In genomic region chr2:26562811-26563645, GRCh38 we compare ENCODE assay signal across 9 cellular contexts.
A peak's percentile ranks its signal among the peaks of the same experiment; 100 is the strongest.
DNase-seq lines count a peak whose midpoint lies in the region; ATAC-seq, FAIRE-seq and TF ChIP-seq lines count a peak whose summit lies in the region.
"Had no signal": no experiment of that assay in that cellular context is flagged by ENCODE, and none has a peak within 500 bp of the region (broad histone marks: within the 10 kb centered on the region; RNA-seq: fewer than 3 reads in every experiment).

No MANE protein-coding gene starts in this region.

- POLR2A ChIA-PET in Panc1 (lab: Charles Lee), result no interaction called here

- in situ Hi-C loops in G401 (cut with HindIII; ENCODE audit: low sequenced_read_pairs) (no loop called here), Panc1 (cut with HindIII; ENCODE audit: low pct_unique_long_range_greater_than_20kb, low sequenced_read_pairs) (no loop called here)

- H3K9ac ChIP-seq in rectal smooth muscle tissue (ENCODE audit: low read length), result no peak overlapping the region

- BruUV-seq in Panc1 (replicated peaks; lab: Mats Ljungman, UMichigan), result no TSS peak

- H3K27me3 ChIP-seq in Panc1 (ENCODE audit: control insufficient read depth, insufficient read depth, low read length) (peaks cover 21% of the 10 kb centered on the region), rectal smooth muscle tissue (ENCODE audit: control insufficient read depth, insufficient read depth, low read length) (peaks cover 6% of the 10 kb centered on the region)

- H3K9me3 ChIP-seq in Panc1 (ENCODE audit: control insufficient read depth, insufficient read depth, low read depth, low read length), result no peaks in the 10 kb centered on the region

- FAIRE-seq in GM12891 (lab: Jason Lieb, UNC), result no peak
- FAIRE-seq: frontal cortex had no signal

- TF ChIP-seq POLR2A in GM12891 (IDR thresholded peaks at IDR 0.05; ENCODE audit: low read depth, low read length), result no peak

- peak; percentile 27 for DNase-seq in G401 (ENCODE audit: low spot score)
- DNase-seq in Panc1 (ENCODE audit: low read depth, low spot score), result no peak
- peak; percentile 62 for DNase-seq in Right ventricle myocardium inferior (ENCODE audit: missing footprints)
- DNase-seq in GM12891 (ENCODE audit: insufficient read length, low spot score), result no peak
- DNase-seq in SK-N-DZ (ENCODE audit: low spot score), result no peak
- DNase-seq in activated gamma-delta T cell (lab: John Stamatoyannopoulos, UW), result no peak
- no peak for DNase-seq in RPMI8226

- H3K36me3 ChIP-seq in Panc1 (ENCODE audit: control insufficient read depth, insufficient read depth, low read length), result no peaks in the 10 kb centered on the region
- no peaks in the 10 kb centered on the region for H3K36me3 ChIP-seq in rectal smooth muscle tissue (ENCODE audit: control insufficient read depth, insufficient read depth, low read length)

- CTCF ChIA-PET in Panc1 (lab: Charles Lee), result no interaction called here

- peak; percentile 18; the same call in 1 of the 2 replicates for ATAC-seq in Panc1
- no peak for ATAC-seq in Right ventricle myocardium inferior

- H3K4me3 ChIP-seq in Panc1 (ENCODE audit: low read depth in 2 of 2, low read length in 2 of 2) (peak overlapping the region; percentile 29 to 37), rectal smooth muscle tissue (ENCODE audit: low read length) (peak overlapping the region; percentile 57)

- TF ChIP-seq CTCF in Panc1 (IDR thresholded peaks at IDR 0.05), result no peak

- H3K4me1 ChIP-seq in Panc1 (ENCODE audit: control insufficient read depth, insufficient read depth, low read length) (peaks cover 8% of the 10 kb centered on the region), rectal smooth muscle tissue (ENCODE audit: control insufficient read depth, insufficient read depth, low read length) (peaks cover 5% of the 10 kb centered on the region)

- H3K27ac ChIP-seq in Panc1 (ENCODE audit: low read length), result no peak overlapping the region
- H3K27ac ChIP-seq in rectal smooth muscle tissue (ENCODE audit: low read depth, low read length), result no peak overlapping the region

- intact Hi-C loops in Panc1 (cut with micrococcal nuclease; ENCODE audit: unreplicated experiment) (no loop called here), Right ventricle myocardium inferior (cut with DNase I) (no loop called here)

TF ChIP-seq in GM12891, 5 proteins besides CTCF, POLR2A, EP300 and RAD21:
- no peak for TF ChIP-seq PAX5 (IDR thresholded peaks at IDR 0.05; ENCODE audit: insufficient read depth, low read length, severe bottlenecking)
- TF ChIP-seq SPI1 (IDR thresholded peaks at IDR 0.05; ENCODE audit: low read depth, low read length), result no peak
- no peak for TF ChIP-seq TAF1 (IDR thresholded peaks at IDR 0.05; ENCODE audit: low read depth, low read length)
- no peak for TF ChIP-seq POLR2AphosphoS5 (IDR thresholded peaks at IDR 0.05; ENCODE audit: low read depth, low read length)
- no peak for TF ChIP-seq POU2F2 (IDR thresholded peaks at IDR 0.05; ENCODE audit: low read depth, low read length)

Comparison
In these comparisons a context has a peak if more than half of its experiments do, and no peak if none do; other contexts are left out.
1. DNase-seq: peak in G401 (single experiment) and Right ventricle myocardium inferior (single experiment); none in Panc1 (single experiment), GM12891 (single experiment), SK-N-DZ (single experiment), activated gamma-delta T cell (single experiment) and RPMI8226 (single experiment).